ENCODE assay signal across 18 cellular contexts in the genomic region with DNA sequence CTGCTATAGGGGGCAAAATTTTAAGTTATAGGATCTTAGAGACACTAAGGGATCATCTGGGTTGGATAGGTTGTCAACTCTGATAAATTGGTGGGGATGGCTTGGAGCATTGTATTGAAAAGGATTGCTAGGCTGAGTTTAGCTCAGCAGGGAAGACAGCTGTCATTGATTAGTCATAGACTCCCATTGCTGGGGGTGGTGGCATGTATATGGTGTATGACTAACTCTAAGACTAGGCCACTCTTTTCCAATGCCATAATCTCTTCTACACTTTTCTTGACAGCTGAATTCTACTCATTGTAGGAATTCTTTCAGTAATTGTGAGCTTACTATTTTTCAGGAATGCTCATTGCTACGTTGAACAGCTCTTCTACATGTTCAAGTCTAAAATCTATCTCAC.
DNase-seq lines count a peak whose midpoint lies in the region; ATAC-seq and TF ChIP-seq lines count a peak whose summit lies in the region.
"Had no signal": no experiment of that assay in that cellular context is flagged by ENCODE, and none has a peak within 500 bp of the region (broad histone marks: within the 10 kb centered on the region; RNA-seq: fewer than 3 reads in every experiment).

No MANE protein-coding gene starts in this region.

- H3K4me3 ChIP-seq in NB4 (ENCODE audit: low read depth, low read length) = no peak overlapping the region
- H3K4me3 ChIP-seq: body of pancreas, pancreas, PC-9, tibial nerve had no signal

- H3K4me1 Mint-ChIP-seq in brain = peaks cover 84% of the 10 kb centered on the region
- H3K4me1 Mint-ChIP-seq in stimulated activated effector memory CD8-positive, alpha-beta T cell treated with anti-CD3 and anti-CD28 coated beads, Interleukin-12 subunit alpha, Interleukin-12 subunit beta, amount 100 ng/mL, for 72 hours = peaks cover 30% of the 10 kb centered on the region

- no peak for TF ChIP-seq POLR2A in NB4 (IDR thresholded peaks at IDR 0.05; ENCODE audit: extremely low read depth, insufficient read length)

- H3K36me3 Mint-ChIP-seq in brain = no peaks in the 10 kb centered on the region
- H3K36me3 Mint-ChIP-seq in stimulated activated effector memory CD8-positive, alpha-beta T cell treated with anti-CD3 and anti-CD28 coated beads, Interleukin-12 subunit alpha, Interleukin-12 subunit beta, amount 100 ng/mL, for 72 hours = no peaks in the 10 kb centered on the region

- H3K4me3 Mint-ChIP-seq in brain = peak overlapping the region in 1 of 5 experiments; percentile 8
- no peak overlapping the region for H3K4me3 Mint-ChIP-seq in stimulated activated effector memory CD8-positive, alpha-beta T cell treated with anti-CD3 and anti-CD28 coated beads, Interleukin-12 subunit alpha, Interleukin-12 subunit beta, amount 100 ng/mL, for 72 hours
- H3K4me3 Mint-ChIP-seq: dendritic cell treated with granulocyte-macrophage colony-stimulating factor and Interleukin-4, amounts not matched to agents 40 ng/mL and 50 ng/mL, for 4 days had no signal

- TF ChIP-seq CTCF in NB4 (IDR thresholded peaks at IDR 0.05; ENCODE audit: low read depth, low read length) = no peak
- TF ChIP-seq CTCF in brain (conservative IDR thresholded peaks at IDR 0.05) = no peak

- H3K27ac Mint-ChIP-seq in brain = peak overlapping the region in 3 of 5 experiments; percentile 11 to 22 (median 13)
- H3K27ac Mint-ChIP-seq in stimulated activated effector memory CD8-positive, alpha-beta T cell treated with anti-CD3 and anti-CD28 coated beads, Interleukin-12 subunit alpha, Interleukin-12 subunit beta, amount 100 ng/mL, for 72 hours = no peak overlapping the region
- H3K27ac Mint-ChIP-seq: dendritic cell treated with granulocyte-macrophage colony-stimulating factor and Interleukin-4, amounts not matched to agents 40 ng/mL and 50 ng/mL, for 4 days had no signal

- peak; percentile 32 for DNase-seq in stimulated activated CD4-positive, alpha-beta T cell treated with anti-CD3 and anti-CD28 coated beads, Interleukin-15, amount 100 ng/mL, for 24 hours
- no peak for DNase-seq in stimulated activated CD4-positive, alpha-beta T cell treated with anti-CD3 and anti-CD28 coated beads, Interleukin-2, amount 100 ng/mL, for 48 hours
- DNase-seq in NB4 (ENCODE audit: low read depth) (peak; percentile 17), cerebellar nuclear complex (lab: John Stamatoyannopoulos, UW) (no peak), mesenteric fat pad (ENCODE audit: low spot score) (no peak)
- DNase-seq in stimulated activated effector memory CD8-positive, alpha-beta T cell treated with anti-CD3 and anti-CD28 coated beads, Interleukin-12 subunit alpha, Interleukin-12 subunit beta, amount 100 ng/mL, for 72 hours (ENCODE audit: low spot score in 2 of 2) = no peak
- DNase-seq: AML-193, body of pancreas, Caco-2, naive B cell, NCI-H1048, NCI-H526 treated with DMSO at 0.1 percent for 48 hours, pancreas had no signal

- peak; percentile 95 for ATAC-seq in stimulated activated effector memory CD8-positive, alpha-beta T cell treated with anti-CD3 and anti-CD28 coated beads, Interleukin-12 subunit alpha, Interleukin-12 subunit beta, amount 100 ng/mL, for 72 hours
- no peak for ATAC-seq in GM18867 (IDR thresholded peaks at IDR 0.05; ENCODE audit: unreplicated experiment)
- ATAC-seq: body of pancreas, pancreas had no signal

- no peaks in the 10 kb centered on the region for H3K9me3 Mint-ChIP-seq in brain
- H3K9me3 Mint-ChIP-seq in stimulated activated effector memory CD8-positive, alpha-beta T cell treated with anti-CD3 and anti-CD28 coated beads, Interleukin-12 subunit alpha, Interleukin-12 subunit beta, amount 100 ng/mL, for 72 hours = no peaks in the 10 kb centered on the region
- H3K9me3 Mint-ChIP-seq: dendritic cell treated with granulocyte-macrophage colony-stimulating factor and Interleukin-4, amounts not matched to agents 40 ng/mL and 50 ng/mL, for 4 days had no signal

- peaks cover 4% of the 10 kb centered on the region for H3K27me3 Mint-ChIP-seq in brain
- H3K27me3 Mint-ChIP-seq: dendritic cell treated with granulocyte-macrophage colony-stimulating factor and Interleukin-4, amounts not matched to agents 40 ng/mL and 50 ng/mL, for 4 days; naive B cell had no signal

Comparison
In these comparisons a context has a peak if more than half of its experiments do, and no peak if none do; other contexts are left out.
1. DNase-seq: peak in stimulated activated CD4-positive, alpha-beta T cell treated with anti-CD3 and anti-CD28 coated beads, Interleukin-15, amount 100 ng/mL, for 24 hours (single experiment) and NB4 (single experiment); none in stimulated activated CD4-positive, alpha-beta T cell treated with anti-CD3 and anti-CD28 coated beads, Interleukin-2, amount 100 ng/mL, for 48 hours (0 of 2), stimulated activated effector memory CD8-positive, alpha-beta T cell treated with anti-CD3 and anti-CD28 coated beads, Interleukin-12 subunit alpha, Interleukin-12 subunit beta, amount 100 ng/mL, for 72 hours (0 of 2), cerebellar nuclear complex (0 of 2) and mesenteric fat pad (single experiment).